In the genomic region with DNA sequence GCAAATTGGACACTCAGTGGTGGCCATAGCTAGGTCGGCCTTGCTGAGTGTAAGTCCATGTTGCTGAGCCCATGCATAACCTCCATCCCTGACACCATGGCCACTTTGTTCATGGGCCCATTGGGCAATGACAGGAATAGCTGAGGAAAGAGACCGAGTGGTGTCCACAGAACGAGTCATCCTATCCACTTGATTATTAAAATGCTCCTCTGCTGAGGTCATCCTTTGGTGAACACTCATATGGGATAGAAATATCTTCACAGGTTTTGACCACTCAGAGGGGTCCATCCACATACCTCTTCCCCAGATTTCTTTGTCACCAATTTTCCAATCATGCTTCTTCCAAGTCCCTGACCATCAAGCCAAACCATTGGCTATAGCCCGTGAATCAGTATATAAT, we compare ENCODE assay signal across 20 cellular contexts.
DNase-seq lines count a peak whose midpoint lies in the region; ATAC-seq, FAIRE-seq and TF ChIP-seq lines count a peak whose summit lies in the region.
"Had no signal": no experiment of that assay in that cellular context is flagged by ENCODE, and none has a peak within 500 bp of the region (broad histone marks: within the 10 kb centered on the region; RNA-seq: fewer than 3 reads in every experiment).

No MANE protein-coding gene starts in this region.

- no peaks in the 10 kb centered on the region for H3K27me3 Mint-ChIP-seq in astrocyte (ENCODE audit: low read depth, unreplicated experiment)
- H3K27me3 Mint-ChIP-seq: activated naive CD4-positive, alpha-beta T cell treated with anti-CD3 and anti-CD28 coated beads, Interleukin-2, amount 50 U/mL, for 24 hours; brain; dendritic cell treated with granulocyte-macrophage colony-stimulating factor and Interleukin-4, amounts not matched to agents 40 ng/mL and 50 ng/mL, for 4 days; T-helper 17 cell had no signal

- H3K27ac ChIP-seq in astrocyte (ENCODE audit: low read depth, low read length) = no peak overlapping the region
- no peak overlapping the region for H3K27ac ChIP-seq in prostate gland
- H3K27ac ChIP-seq: neutrophil, PC-9, SJSA1 had no signal

- H3K27ac Mint-ChIP-seq in astrocyte (ENCODE audit: unreplicated experiment) = no peak overlapping the region
- H3K27ac Mint-ChIP-seq: activated naive CD4-positive, alpha-beta T cell treated with anti-CD3 and anti-CD28 coated beads, Interleukin-2, amount 50 U/mL, for 24 hours; brain; dendritic cell treated with granulocyte-macrophage colony-stimulating factor and Interleukin-4, amounts not matched to agents 40 ng/mL and 50 ng/mL, for 4 days; T-helper 17 cell; WTC11 had no signal

- peaks cover 5% of the 10 kb centered on the region for H3K4me1 ChIP-seq in astrocyte (ENCODE audit: insufficient read depth, low read length)
- no peaks in the 10 kb centered on the region for H3K4me1 ChIP-seq in prostate gland (replicated peaks)
- H3K4me1 ChIP-seq: SJSA1 had no signal

- intact Hi-C loops in prostate gland (cut with DNase I) = no loop called here

- no peak overlapping the region for H2AFZ ChIP-seq in astrocyte (ENCODE audit: low read depth, low read length)
- H2AFZ ChIP-seq: PC-9 had no signal

- H3K4me3 ChIP-seq in astrocyte (ENCODE audit: insufficient read depth, low read depth, low read length) (no peak overlapping the region), foreskin fibroblast (ENCODE audit: low read depth in 1 of 2, low read length in 2 of 2) (no peak overlapping the region), prostate gland (no peak overlapping the region)
- H3K4me3 ChIP-seq: PC-9, SJSA1 had no signal

- ATAC-seq in HG02623 (IDR thresholded peaks at IDR 0.05; ENCODE audit: unreplicated experiment) = no peak
- ATAC-seq: left ventricle myocardium superior, T-helper 17 cell, WTC11 had no signal

- no peak overlapping the region for H3K9ac ChIP-seq in astrocyte (ENCODE audit: low read length)

- TF ChIP-seq CTCF in astrocyte (IDR thresholded peaks at IDR 0.05; ENCODE audit: insufficient read depth, low read depth, low read length) (no peak), foreskin fibroblast (IDR thresholded peaks at IDR 0.05; ENCODE audit: low read depth, low read length) (no peak), prostate gland (IDR thresholded peaks at IDR 0.05) (no peak)

- no peaks in the 10 kb centered on the region for H4K20me1 ChIP-seq in astrocyte (ENCODE audit: insufficient read depth, low read length)

- no peak overlapping the region for H3K4me3 Mint-ChIP-seq in astrocyte (ENCODE audit: unreplicated experiment)
- H3K4me3 Mint-ChIP-seq: activated naive CD4-positive, alpha-beta T cell treated with anti-CD3 and anti-CD28 coated beads, Interleukin-2, amount 50 U/mL, for 24 hours; brain; dendritic cell treated with granulocyte-macrophage colony-stimulating factor and Interleukin-4, amounts not matched to agents 40 ng/mL and 50 ng/mL, for 4 days; T-helper 17 cell; WTC11 had no signal

- no peaks in the 10 kb centered on the region for H3K79me2 ChIP-seq in astrocyte (ENCODE audit: insufficient read depth, low read length)

- no peak for TF ChIP-seq POLR2A in prostate gland (IDR thresholded peaks at IDR 0.05)

- H3K9me3 ChIP-seq in astrocyte (ENCODE audit: insufficient read depth, low read depth, low read length) = no peaks in the 10 kb centered on the region
- no peaks in the 10 kb centered on the region for H3K9me3 ChIP-seq in prostate gland
- H3K9me3 ChIP-seq: neutrophil, SJSA1 had no signal

- FAIRE-seq in astrocyte (lab: Jason Lieb, UNC) = no peak

- H3K27me3 ChIP-seq in astrocyte (ENCODE audit: insufficient read depth, low read length) (no peaks in the 10 kb centered on the region), prostate gland (replicated peaks; ENCODE audit: insufficient read depth) (no peaks in the 10 kb centered on the region)
- H3K27me3 ChIP-seq: neutrophil, SJSA1 had no signal

- peaks cover 11% of the 10 kb centered on the region for H3K36me3 Mint-ChIP-seq in astrocyte (ENCODE audit: low read depth, unreplicated experiment)
- H3K36me3 Mint-ChIP-seq: activated naive CD4-positive, alpha-beta T cell treated with anti-CD3 and anti-CD28 coated beads, Interleukin-2, amount 50 U/mL, for 24 hours; WTC11 had no signal

- H3K4me1 Mint-ChIP-seq in astrocyte (ENCODE audit: low read depth, unreplicated experiment) = peaks cover 5% of the 10 kb centered on the region
- H3K4me1 Mint-ChIP-seq: activated naive CD4-positive, alpha-beta T cell treated with anti-CD3 and anti-CD28 coated beads, Interleukin-2, amount 50 U/mL, for 24 hours; brain; T-helper 17 cell; WTC11 had no signal

- H3K36me3 ChIP-seq in astrocyte (ENCODE audit: insufficient read depth, low read length) (no peaks in the 10 kb centered on the region), prostate gland (no peaks in the 10 kb centered on the region)
- H3K36me3 ChIP-seq: neutrophil, SJSA1 had no signal

- peaks cover 2% of the 10 kb centered on the region for H3K9me3 Mint-ChIP-seq in astrocyte (ENCODE audit: unreplicated experiment)
- H3K9me3 Mint-ChIP-seq: activated naive CD4-positive, alpha-beta T cell treated with anti-CD3 and anti-CD28 coated beads, Interleukin-2, amount 50 U/mL, for 24 hours; brain; dendritic cell treated with granulocyte-macrophage colony-stimulating factor and Interleukin-4, amounts not matched to agents 40 ng/mL and 50 ng/mL, for 4 days; WTC11 had no signal

- DNase-seq in AG08396 (ENCODE audit: low spot score) (peak; percentile 11), HS-5 (ENCODE audit: low read depth) (peak; percentile 46), astrocyte (ENCODE audit: low read depth) (peak; percentile 29), foreskin fibroblast (peak; percentile 48 to 67), prostate gland (ENCODE audit: low spot score) (no peak), DMS114 treated with DMSO at 0.1 percent for 48 hours (lab: John Stamatoyannopoulos, UW; ENCODE audit: unreplicated experiment) (no peak)
- no peak for DNase-seq in activated CD4-positive, alpha-beta T cell treated with anti-CD3 and anti-CD28 coated beads for 4 hours
- DNase-seq: activated T-cell treated with anti-CD3 and anti-CD28 coated beads, Interleukin-2, amount 50 U/mL, for 48 hours; GOT3; left ventricle myocardium superior; NCI-H748 treated with DMSO at 0.1 percent for 48 hours; PC-9; T-helper 17 cell had no signal

- 95% methylated on average over 4 of the region's 4 CpGs for WGBS in prostate gland

- peak overlapping the region; percentile 24 for H3K4me2 ChIP-seq in astrocyte (ENCODE audit: low read length)
- H3K4me2 ChIP-seq: PC-9 had no signal

Comparison
In these comparisons a context has a peak if more than half of its experiments do, and no peak if none do; other contexts are left out.
1. DNase-seq: peak in AG08396 (single experiment), HS-5 (single experiment), astrocyte (single experiment) and foreskin fibroblast (2 of 2); none in prostate gland (single experiment), activated CD4-positive, alpha-beta T cell treated with anti-CD3 and anti-CD28 coated beads for 4 hours (0 of 2) and DMS114 treated with DMSO at 0.1 percent for 48 hours (single experiment).